Comparison of ENCODE assay signal across 16 cellular contexts in genomic region chr12:13342971-13343370, GRCh38.
DNase-seq lines count a peak whose midpoint lies in the region; ATAC-seq and TF ChIP-seq lines count a peak whose summit lies in the region.
"Had no signal": no experiment of that assay in that cellular context is flagged by ENCODE, and none has a peak within 500 bp of the region (broad histone marks: within the 10 kb centered on the region; RNA-seq: fewer than 3 reads in every experiment).

No MANE protein-coding gene starts in this region.

- H3K9me3 Mint-ChIP-seq in activated T-cell treated with anti-CD3 and anti-CD28 coated beads, Interleukin-2, amount 50 U/mL, for 4 hours, result no peaks in the 10 kb centered on the region
- peaks cover 10% of the 10 kb centered on the region for H3K9me3 Mint-ChIP-seq in WTC11
- H3K9me3 Mint-ChIP-seq: activated B cell treated with CpG ODN at 0.5 μM for 24 hours had no signal

- H3K27me3 ChIP-seq in foreskin keratinocyte (no peaks in the 10 kb centered on the region), ascending aorta (no peaks in the 10 kb centered on the region), prostate gland (replicated peaks; ENCODE audit: insufficient read depth) (no peaks in the 10 kb centered on the region)
- H3K27me3 ChIP-seq: right lobe of liver had no signal

- H3K4me3 ChIP-seq in ascending aorta, result no peak overlapping the region
- no peak overlapping the region for H3K4me3 ChIP-seq in prostate gland
- H3K4me3 ChIP-seq: right lobe of liver had no signal

- no peak for TF ChIP-seq CTCF in foreskin keratinocyte (conservative IDR thresholded peaks at IDR 0.05)
- TF ChIP-seq CTCF in ascending aorta (IDR thresholded peaks at IDR 0.05), result no peak
- no peak for TF ChIP-seq CTCF in prostate gland (IDR thresholded peaks at IDR 0.05)
- TF ChIP-seq CTCF in WTC11 (IDR thresholded peaks at IDR 0.05), result no peak

- no peak overlapping the region for H3K4me3 Mint-ChIP-seq in activated T-cell treated with anti-CD3 and anti-CD28 coated beads, Interleukin-2, amount 50 U/mL, for 4 hours
- H3K4me3 Mint-ChIP-seq in WTC11, result no peak overlapping the region
- H3K4me3 Mint-ChIP-seq: activated B cell treated with CpG ODN at 0.5 μM for 24 hours, IgD-negative memory B cell had no signal

- peaks cover 21% of the 10 kb centered on the region for H3K27me3 Mint-ChIP-seq in activated T-cell treated with anti-CD3 and anti-CD28 coated beads, Interleukin-2, amount 50 U/mL, for 4 hours (ENCODE audit: low read depth)
- no peaks in the 10 kb centered on the region for H3K27me3 Mint-ChIP-seq in WTC11 (ENCODE audit: low read depth)

- H3K36me3 ChIP-seq in ascending aorta, result no peaks in the 10 kb centered on the region
- H3K36me3 ChIP-seq in prostate gland, result no peaks in the 10 kb centered on the region
- H3K36me3 ChIP-seq: neutrophil, right lobe of liver had no signal

- intact Hi-C loops in ascending aorta (cut with DNase I) (no loop called here), prostate gland (cut with DNase I) (no loop called here)

- H3K4me1 ChIP-seq in foreskin keratinocyte (peaks cover 38% of the 10 kb centered on the region), ascending aorta (no peaks in the 10 kb centered on the region), prostate gland (replicated peaks) (no peaks in the 10 kb centered on the region)
- H3K4me1 ChIP-seq: right lobe of liver had no signal

- H3K4me1 Mint-ChIP-seq in activated T-cell treated with anti-CD3 and anti-CD28 coated beads, Interleukin-2, amount 50 U/mL, for 4 hours (ENCODE audit: low read depth), result peaks cover 11% of the 10 kb centered on the region
- no peaks in the 10 kb centered on the region for H3K4me1 Mint-ChIP-seq in WTC11
- H3K4me1 Mint-ChIP-seq: activated B cell treated with CpG ODN at 0.5 μM for 24 hours, IgD-negative memory B cell had no signal

- H3K9me3 ChIP-seq in ascending aorta (no peaks in the 10 kb centered on the region), prostate gland (no peaks in the 10 kb centered on the region)
- H3K9me3 ChIP-seq: neutrophil, right lobe of liver had no signal

- no peak for TF ChIP-seq POLR2A in prostate gland (IDR thresholded peaks at IDR 0.05)

- H3K36me3 Mint-ChIP-seq in activated T-cell treated with anti-CD3 and anti-CD28 coated beads, Interleukin-2, amount 50 U/mL, for 4 hours (ENCODE audit: insufficient read depth), result no peaks in the 10 kb centered on the region
- no peaks in the 10 kb centered on the region for H3K36me3 Mint-ChIP-seq in WTC11

- WGBS in prostate gland, result 71% methylated on average over 3 of the region's 3 CpGs

- POLR2A ChIA-PET in WTC11 (lab: Charles Lee), result no interaction called here

- no peak overlapping the region for H3K27ac Mint-ChIP-seq in WTC11
- H3K27ac Mint-ChIP-seq: activated B cell treated with CpG ODN at 0.5 μM for 24 hours, IgD-negative memory B cell had no signal

- H3K27ac ChIP-seq in foreskin keratinocyte (peak overlapping the region; percentile 42), ascending aorta (no peak overlapping the region), prostate gland (no peak overlapping the region)
- H3K27ac ChIP-seq: C4-2B, neutrophil, right lobe of liver had no signal

- peak; percentile 44 to 49 for ATAC-seq in activated T-cell treated with anti-CD3 and anti-CD28 coated beads, Interleukin-2, amount 50 U/mL, for 4 hours
- no peak for ATAC-seq in foreskin keratinocyte
- ATAC-seq in WTC11, result no peak
- ATAC-seq: right lobe of liver had no signal

- CTCF ChIA-PET in WTC11 (lab: Charles Lee), result interaction anchor here (0.6 to 1.5 kb wide), 3 partner anchors 15 to 87 kb away, joined by 3 to 5 read pairs (median 3); no protein-coding TSS in a partner anchor

- peak; percentile 8 to 10 for DNase-seq in stimulated activated CD4-positive, alpha-beta T cell treated with anti-CD3 and anti-CD28 coated beads, Interleukin-15, amount 100 ng/mL, for 48 hours (ENCODE audit: low read depth in 2 of 2)
- DNase-seq in stimulated activated CD4-positive, alpha-beta T cell treated with anti-CD3 and anti-CD28 coated beads, Interleukin-12 subunit alpha, Interleukin-12 subunit beta, amount 100 ng/mL, for 4 hours, result no peak
- no peak for DNase-seq in activated T-cell treated with anti-CD3 and anti-CD28 coated beads, Interleukin-2, amount 50 U/mL, for 4 hours
- DNase-seq in foreskin keratinocyte (peak in 1 of 2 donors; percentile 36), ascending aorta (ENCODE audit: low spot score in 2 of 2) (no peak), prostate gland (ENCODE audit: low spot score) (no peak), WTC11 (ENCODE audit: low spot score) (no peak)
- DNase-seq: activated B cell treated with CpG ODN at 0.5 μM for 24 hours, dermis blood vessel endothelial cell, DMS153, NCI-H1048, right lobe of liver, T-helper 1 cell had no signal

TF ChIP-seq in WTC11, 78 proteins besides CTCF, POLR2A, EP300 and RAD21:
- TF ChIP-seq ATF2 (CRISPR knock-in tag; IDR thresholded peaks at IDR 0.05; ENCODE audit: borderline replicate concordance, low read depth) (no peak), GRHL2 (CRISPR knock-in tag; IDR thresholded peaks at IDR 0.05; ENCODE audit: insufficient replicate concordance, severe bottlenecking) (no peak)

Comparison
In these comparisons a context has a peak if more than half of its experiments do, and no peak if none do; other contexts are left out.
1. DNase-seq: peak in stimulated activated CD4-positive, alpha-beta T cell treated with anti-CD3 and anti-CD28 coated beads, Interleukin-15, amount 100 ng/mL, for 48 hours (2 of 2); none in stimulated activated CD4-positive, alpha-beta T cell treated with anti-CD3 and anti-CD28 coated beads, Interleukin-12 subunit alpha, Interleukin-12 subunit beta, amount 100 ng/mL, for 4 hours (single experiment), activated T-cell treated with anti-CD3 and anti-CD28 coated beads, Interleukin-2, amount 50 U/mL, for 4 hours (single experiment), ascending aorta (0 of 2), prostate gland (single experiment) and WTC11 (single experiment).
2. ATAC-seq: peak in activated T-cell treated with anti-CD3 and anti-CD28 coated beads, Interleukin-2, amount 50 U/mL, for 4 hours (2 of 2); none in foreskin keratinocyte (single experiment) and WTC11 (single experiment).